Comparison of ENCODE assay signal across 9 cellular contexts in genomic region chr4:8200302-8200975, GRCh38. TPM values are rescaled to one million over a fixed set of nuclear protein-coding genes. Genes with fewer than 3 reads are reported as not detected.
DNase-seq lines count a peak whose midpoint lies in the region; ATAC-seq and TF ChIP-seq lines count a peak whose summit lies in the region.
"Had no signal": no experiment of that assay in that cellular context is flagged by ENCODE, and none has a peak within 500 bp of the region (broad histone marks: within the 10 kb centered on the region; RNA-seq: fewer than 3 reads in every experiment).

No MANE protein-coding gene starts in this region.

- intact Hi-C loops in esophagus squamous epithelium (cut with DNase I), result no loop called here

- H3K4me3 ChIP-seq in esophagus squamous epithelium (peak overlapping the region; percentile 39 to 74 (median 52)), Karpas-422 (ENCODE audit: low read length) (no peak overlapping the region)

- H3K27me3 ChIP-seq in esophagus squamous epithelium, result no peaks in the 10 kb centered on the region
- no peaks in the 10 kb centered on the region for H3K27me3 ChIP-seq in Karpas-422 (ENCODE audit: low read length)

- no peak for TF ChIP-seq CTCF in esophagus squamous epithelium (IDR thresholded peaks at IDR 0.05)

- H3K9ac ChIP-seq in Karpas-422 (ENCODE audit: low read length), result no peak overlapping the region
- H3K9ac ChIP-seq: KMS-11 had no signal

- H3K4me1 ChIP-seq in esophagus squamous epithelium (peaks cover 47 to 91% (median 53%) of the 10 kb centered on the region in 3 donors), Karpas-422 (ENCODE audit: low read length) (peaks cover 36% of the 10 kb centered on the region)

- H3K9me2 ChIP-seq in Karpas-422 (replicated peaks; ENCODE audit: insufficient read depth, low read length), result no peaks in the 10 kb centered on the region

- no peaks in the 10 kb centered on the region for H3K9me3 ChIP-seq in esophagus squamous epithelium
- H3K9me3 ChIP-seq in Karpas-422 (ENCODE audit: low read length), result no peaks in the 10 kb centered on the region

- H3K79me2 ChIP-seq in Karpas-422 (ENCODE audit: low read length), result no peaks in the 10 kb centered on the region

- 43 to 46% methylated on average over 12 to 24 of the region's 30 CpGs for WGBS in esophagus squamous epithelium, 2 donors

- DNase-seq in activated CD4-positive, CD25-positive, alpha-beta regulatory T cell treated with anti-CD3 and anti-CD28 coated beads, Interleukin-2, amount 50 U/mL, for 72 hours, result peak; percentile 41
- DNase-seq in esophagus squamous epithelium (lab: John Stamatoyannopoulos, UW), result no peak
- DNase-seq in retina, result peak; percentile 42
- no peak for DNase-seq in NCI-H146 (lab: John Stamatoyannopoulos, UW)
- DNase-seq in Karpas-422, result no peak

- H3K27ac ChIP-seq in esophagus squamous epithelium (peak overlapping the region; percentile 84 to 93 (median 88)), Karpas-422 (ENCODE audit: low read length) (no peak overlapping the region)
- H3K27ac ChIP-seq: KMS-11 had no signal

- H4K20me1 ChIP-seq in Karpas-422 (ENCODE audit: insufficient read depth, low read depth, low read length), result no peaks in the 10 kb centered on the region

- TF ChIP-seq POLR2A in esophagus squamous epithelium (IDR thresholded peaks at IDR 0.05), result peak in 2 of 4 donors; percentile 44 to 58

- no peak overlapping the region for H3K4me2 ChIP-seq in Karpas-422 (ENCODE audit: low read depth, low read length, poor library complexity, severe bottlenecking)
- H3K4me2 ChIP-seq: KMS-11 had no signal

- ATAC-seq in GM19035 (IDR thresholded peaks at IDR 0.05; ENCODE audit: unreplicated experiment), result peak; percentile 20
- no peak for ATAC-seq in HG02798 (IDR thresholded peaks at IDR 0.05; ENCODE audit: poor library complexity, unreplicated experiment)
- ATAC-seq in GM21515 (IDR thresholded peaks at IDR 0.05; ENCODE audit: unreplicated experiment), result no peak

- H2AFZ ChIP-seq in Karpas-422 (ENCODE audit: low read length), result no peak overlapping the region

- H3K36me3 ChIP-seq in esophagus squamous epithelium, result peaks cover 0 to 5% (median 0%) of the 10 kb centered on the region in 3 donors
- H3K36me3 ChIP-seq in Karpas-422 (ENCODE audit: insufficient read depth, low read length), result no peaks in the 10 kb centered on the region

RNA-seq across cellular contexts. Expression of gene SH3TC1, which starts 1.3 kb away (rescaled TPM):
- 10 to 100 TPM; 24.6 to 31.2 (median 27.1) TPM for total RNA-seq in esophagus squamous epithelium
- 1.7 and 6.9 TPM in 2 replicates for total RNA-seq in Karpas-422 (2014; rRNA removed; shearing (Covaris generic); ENCODE audit: low replicate concordance)

RNA-seq across cellular contexts. Expression of gene ABLIM2, which starts 41.8 kb away (rescaled TPM):
- total RNA-seq in esophagus squamous epithelium, result 10 to 100 TPM; 13.5 to 26.7 (median 15.7) TPM
- total RNA-seq in Karpas-422 (2014; rRNA removed; shearing (Covaris generic); ENCODE audit: low replicate concordance), result not detected in 2 replicates

Comparison
In these comparisons a context has a peak if more than half of its experiments do, and no peak if none do; other contexts are left out.
1. DNase-seq: peak in activated CD4-positive, CD25-positive, alpha-beta regulatory T cell treated with anti-CD3 and anti-CD28 coated beads, Interleukin-2, amount 50 U/mL, for 72 hours (single experiment) and retina (single experiment); none in esophagus squamous epithelium (single experiment), NCI-H146 (single experiment) and Karpas-422 (single experiment).
2. RNA of gene ABLIM2, which starts 41.8 kb away (total RNA-seq): 13.5 to 26.7 TPM in esophagus squamous epithelium; not detected in Karpas-422; every median in the first group is over 10 times any median in the second.